In genomic region chr7:17481118-17481517, GRCh38 we compare ENCODE assay signal across 6 cellular contexts.
"Had no signal": no experiment of that assay in that cellular context is flagged by ENCODE, and none has a peak within 500 bp of the region (broad histone marks: within the 10 kb centered on the region; RNA-seq: fewer than 3 reads in every experiment).

No MANE protein-coding gene starts in this region.

- DNase-seq: GDM1, GF-D8 had no signal

- FAIRE-seq: GM12878, GM12891, GM12892, GM18507 had no signal

- ATAC-seq: GM12878 had no signal

- H3K4me3 ChIP-seq: GM12878 had no signal
